13 cellular contexts compared by ENCODE assay signal in genomic region chr16:23027386-23027785, GRCh38.
DNase-seq lines count a peak whose midpoint lies in the region; ATAC-seq and TF ChIP-seq lines count a peak whose summit lies in the region.
"Had no signal": no experiment of that assay in that cellular context is flagged by ENCODE, and none has a peak within 500 bp of the region (broad histone marks: within the 10 kb centered on the region; RNA-seq: fewer than 3 reads in every experiment).

No MANE protein-coding gene starts in this region.

- CTCF ChIA-PET in naive thymus-derived CD4-positive, alpha-beta T cell (lab: Charles Lee): interaction anchor here (0.6 kb wide), 1 partner anchor 349 kb away, joined by 3 read pairs; no protein-coding TSS in a partner anchor

- no peaks in the 10 kb centered on the region for H3K4me1 Mint-ChIP-seq in naive thymus-derived CD4-positive, alpha-beta T cell
- H3K4me1 Mint-ChIP-seq: B cell had no signal

- H3K27ac Mint-ChIP-seq in naive thymus-derived CD4-positive, alpha-beta T cell: no peak overlapping the region
- H3K27ac Mint-ChIP-seq: B cell; CD4-positive, alpha-beta T cell; HFFc6 had no signal

- no peaks in the 10 kb centered on the region for H3K36me3 Mint-ChIP-seq in naive thymus-derived CD4-positive, alpha-beta T cell

- DNase-seq in NCI-H345 (lab: John Stamatoyannopoulos, UW) (peak; percentile 20), NCI-H345 treated with DMSO at 0.1 percent for 48 hours (lab: John Stamatoyannopoulos, UW; ENCODE audit: unreplicated experiment) (no peak), DMS53 treated with DMSO at 0.1 percent for 48 hours (lab: John Stamatoyannopoulos, UW; ENCODE audit: unreplicated experiment) (peak; percentile 6), NCI-H510A (lab: John Stamatoyannopoulos, UW) (peak; percentile 39), heart right ventricle (no peak)
- no peak for DNase-seq in naive thymus-derived CD4-positive, alpha-beta T cell
- no peak for DNase-seq in stimulated activated CD4-positive, alpha-beta T cell treated with anti-CD3 and anti-CD28 coated beads, Interleukin-2, amount 100 ng/mL, for 24 hours
- DNase-seq: C1 segment of cervical spinal cord; CD4-positive, alpha-beta T cell; DMS153; GF-D8 had no signal

- H3K4me3 ChIP-seq in naive thymus-derived CD4-positive, alpha-beta T cell (ENCODE audit: low read length): no peak overlapping the region
- H3K4me3 ChIP-seq in heart right ventricle: no peak overlapping the region

- intact Hi-C loops in naive thymus-derived CD4-positive, alpha-beta T cell (cut with micrococcal nuclease): no loop called here
- intact Hi-C loops in heart right ventricle (cut with DNase I): no loop called here

- H3K36me3 ChIP-seq in naive thymus-derived CD4-positive, alpha-beta T cell (ENCODE audit: control insufficient read depth in 2 of 3, insufficient read depth in 3 of 3, low read length in 3 of 3): no peaks in the 10 kb centered on the region
- H3K36me3 ChIP-seq in heart right ventricle: no peaks in the 10 kb centered on the region

- H3K27me3 Mint-ChIP-seq in naive thymus-derived CD4-positive, alpha-beta T cell: peaks cover 2 to 41% (median 32%) of the 10 kb centered on the region in 5 donors

- peaks cover 0 to 3% (median 0%) of the 10 kb centered on the region in 11 donors for H3K9me3 Mint-ChIP-seq in naive thymus-derived CD4-positive, alpha-beta T cell
- H3K9me3 Mint-ChIP-seq: CD4-positive, alpha-beta T cell; HFFc6 had no signal

- no peaks in the 10 kb centered on the region for H3K27me3 ChIP-seq in naive thymus-derived CD4-positive, alpha-beta T cell (ENCODE audit: control insufficient read depth in 2 of 2, insufficient read depth in 2 of 2, low read length in 2 of 2)
- peaks cover 0 to 24% (median 14%) of the 10 kb centered on the region in 7 donors for H3K27me3 ChIP-seq in heart right ventricle

- no peaks in the 10 kb centered on the region for H3K9me3 ChIP-seq in naive thymus-derived CD4-positive, alpha-beta T cell (ENCODE audit: control insufficient read depth in 2 of 3, low read length in 3 of 3)
- no peaks in the 10 kb centered on the region for H3K9me3 ChIP-seq in heart right ventricle

- 85 to 86% methylated on average over 1 of the region's 1 CpG for WGBS in heart right ventricle, 2 donors

- no peak overlapping the region for H3K4me3 Mint-ChIP-seq in naive thymus-derived CD4-positive, alpha-beta T cell
- H3K4me3 Mint-ChIP-seq: B cell; CD4-positive, alpha-beta T cell; HFFc6 had no signal

- POLR2A ChIA-PET in naive thymus-derived CD4-positive, alpha-beta T cell (lab: Charles Lee): no interaction called here

- TF ChIP-seq CTCF in heart right ventricle (IDR thresholded peaks at IDR 0.05): no peak

- no peaks in the 10 kb centered on the region for H3K4me1 ChIP-seq in naive thymus-derived CD4-positive, alpha-beta T cell (ENCODE audit: control insufficient read depth in 2 of 2, insufficient read depth in 2 of 2, low read length in 2 of 2)
- no peaks in the 10 kb centered on the region for H3K4me1 ChIP-seq in heart right ventricle

- ATAC-seq in naive thymus-derived CD4-positive, alpha-beta T cell: no peak
- ATAC-seq in heart right ventricle: no peak

- no peak overlapping the region for H3K27ac ChIP-seq in naive thymus-derived CD4-positive, alpha-beta T cell (ENCODE audit: low read depth, low read length)
- no peak overlapping the region for H3K27ac ChIP-seq in heart right ventricle

Comparison
In these comparisons a context has a peak if more than half of its experiments do, and no peak if none do; other contexts are left out.
1. DNase-seq: peak in NCI-H345 (single experiment), DMS53 treated with DMSO at 0.1 percent for 48 hours (single experiment) and NCI-H510A (single experiment); none in NCI-H345 treated with DMSO at 0.1 percent for 48 hours (single experiment), naive thymus-derived CD4-positive, alpha-beta T cell (0 of 9), heart right ventricle (0 of 2) and stimulated activated CD4-positive, alpha-beta T cell treated with anti-CD3 and anti-CD28 coated beads, Interleukin-2, amount 100 ng/mL, for 24 hours (0 of 2).